21 cellular contexts compared by ENCODE assay signal in genomic region chr10:89695307-89695706, GRCh38.
"Had no signal": no experiment of that assay in that cellular context is flagged by ENCODE, and none has a peak within 500 bp of the region (broad histone marks: within the 10 kb centered on the region; RNA-seq: fewer than 3 reads in every experiment).

No MANE protein-coding gene starts in this region.

- H3K27me3 Mint-ChIP-seq: activated CD4-positive, alpha-beta memory T cell treated with anti-CD3 and anti-CD28 coated beads, Interleukin-2, amount 10 ng/mL, durations not matched to agents 7 days and 5 days; activated CD8-positive, alpha-beta memory T cell treated with anti-CD3 and anti-CD28 coated beads, Interleukin-2, amount 10 ng/mL, durations not matched to agents 7 days and 5 days; activated naive CD8-positive, alpha-beta T cell treated with anti-CD3 and anti-CD28 coated beads for 36 hours; activated T-helper 17 cell treated with anti-CD3 and anti-CD28 coated beads, Interleukin-2, amount 50 U/mL, for 72 hours; effector memory CD8-positive, alpha-beta T cell; stimulated activated naive B cell treated with anti-CD40 and anti-IgM and Interleukin-4, amounts not matched to agents 10 μg/mL and 1 μg/mL and 100 μg/mL, for 72 hours had no signal

- H3K36me3 Mint-ChIP-seq: T-cell had no signal

- H3K36me3 ChIP-seq: lower lobe of right lung had no signal

- H3K9me3 ChIP-seq: lower lobe of right lung had no signal

- H3K27ac ChIP-seq: lower lobe of right lung had no signal

- H3K9me3 Mint-ChIP-seq: activated CD4-positive, alpha-beta memory T cell treated with anti-CD3 and anti-CD28 coated beads, Interleukin-2, amount 10 ng/mL, durations not matched to agents 7 days and 5 days; activated naive CD8-positive, alpha-beta T cell treated with anti-CD3 and anti-CD28 coated beads for 36 hours; activated T-helper 17 cell treated with anti-CD3 and anti-CD28 coated beads, Interleukin-2, amount 50 U/mL, for 72 hours; effector memory CD8-positive, alpha-beta T cell; immature natural killer cell; stimulated activated naive B cell treated with anti-CD40 and anti-IgM and Interleukin-4, amounts not matched to agents 10 μg/mL and 1 μg/mL and 100 μg/mL, for 72 hours; T-cell had no signal

- H3K4me1 ChIP-seq: lower lobe of right lung had no signal

- H3K4me3 Mint-ChIP-seq: activated CD4-positive, alpha-beta memory T cell treated with anti-CD3 and anti-CD28 coated beads, Interleukin-2, amount 10 ng/mL, durations not matched to agents 7 days and 5 days; activated CD8-positive, alpha-beta memory T cell treated with anti-CD3 and anti-CD28 coated beads, Interleukin-2, amount 10 ng/mL, durations not matched to agents 7 days and 5 days; activated naive CD8-positive, alpha-beta T cell treated with anti-CD3 and anti-CD28 coated beads for 36 hours; activated T-helper 17 cell treated with anti-CD3 and anti-CD28 coated beads, Interleukin-2, amount 50 U/mL, for 72 hours; effector memory CD8-positive, alpha-beta T cell; immature natural killer cell; stimulated activated naive B cell treated with anti-CD40 and anti-IgM and Interleukin-4, amounts not matched to agents 10 μg/mL and 1 μg/mL and 100 μg/mL, for 72 hours; T-cell had no signal

- DNase-seq: activated CD4-positive, alpha-beta memory T cell treated with anti-CD3 and anti-CD28 coated beads, Interleukin-2, amount 10 ng/mL, durations not matched to agents 7 days and 5 days; activated CD4-positive, alpha-beta T cell treated with anti-CD3 and anti-CD28 coated beads for 48 hours; activated CD4-positive, CD25-positive, alpha-beta regulatory T cell; activated CD8-positive, alpha-beta memory T cell treated with anti-CD3 and anti-CD28 coated beads, Interleukin-2, amount 10 ng/mL, durations not matched to agents 7 days and 5 days; activated naive CD4-positive, alpha-beta T cell; activated naive CD8-positive, alpha-beta T cell treated with anti-CD3 and anti-CD28 coated beads for 36 hours; amniotic stem cell; dermis blood vessel endothelial cell; effector memory CD8-positive, alpha-beta T cell; foreskin melanocyte; glutamatergic neuron; hypothalamus; immature natural killer cell; left cardiac atrium; lower lobe of right lung; occipital lobe; posterior cingulate gyrus; retina; stimulated activated naive B cell treated with anti-CD40 and anti-IgM and Interleukin-4, amounts not matched to agents 10 μg/mL and 1 μg/mL and 100 μg/mL, for 72 hours; T-cell had no signal

- H3K27ac Mint-ChIP-seq: activated CD4-positive, alpha-beta memory T cell treated with anti-CD3 and anti-CD28 coated beads, Interleukin-2, amount 10 ng/mL, durations not matched to agents 7 days and 5 days; activated CD8-positive, alpha-beta memory T cell treated with anti-CD3 and anti-CD28 coated beads, Interleukin-2, amount 10 ng/mL, durations not matched to agents 7 days and 5 days; activated naive CD8-positive, alpha-beta T cell treated with anti-CD3 and anti-CD28 coated beads for 36 hours; activated T-helper 17 cell treated with anti-CD3 and anti-CD28 coated beads, Interleukin-2, amount 50 U/mL, for 72 hours; effector memory CD8-positive, alpha-beta T cell; immature natural killer cell; stimulated activated naive B cell treated with anti-CD40 and anti-IgM and Interleukin-4, amounts not matched to agents 10 μg/mL and 1 μg/mL and 100 μg/mL, for 72 hours; T-cell had no signal

- H3K4me3 ChIP-seq: lower lobe of right lung had no signal
